ENCODE assay signal across 1 cellular context in the genomic region with DNA sequence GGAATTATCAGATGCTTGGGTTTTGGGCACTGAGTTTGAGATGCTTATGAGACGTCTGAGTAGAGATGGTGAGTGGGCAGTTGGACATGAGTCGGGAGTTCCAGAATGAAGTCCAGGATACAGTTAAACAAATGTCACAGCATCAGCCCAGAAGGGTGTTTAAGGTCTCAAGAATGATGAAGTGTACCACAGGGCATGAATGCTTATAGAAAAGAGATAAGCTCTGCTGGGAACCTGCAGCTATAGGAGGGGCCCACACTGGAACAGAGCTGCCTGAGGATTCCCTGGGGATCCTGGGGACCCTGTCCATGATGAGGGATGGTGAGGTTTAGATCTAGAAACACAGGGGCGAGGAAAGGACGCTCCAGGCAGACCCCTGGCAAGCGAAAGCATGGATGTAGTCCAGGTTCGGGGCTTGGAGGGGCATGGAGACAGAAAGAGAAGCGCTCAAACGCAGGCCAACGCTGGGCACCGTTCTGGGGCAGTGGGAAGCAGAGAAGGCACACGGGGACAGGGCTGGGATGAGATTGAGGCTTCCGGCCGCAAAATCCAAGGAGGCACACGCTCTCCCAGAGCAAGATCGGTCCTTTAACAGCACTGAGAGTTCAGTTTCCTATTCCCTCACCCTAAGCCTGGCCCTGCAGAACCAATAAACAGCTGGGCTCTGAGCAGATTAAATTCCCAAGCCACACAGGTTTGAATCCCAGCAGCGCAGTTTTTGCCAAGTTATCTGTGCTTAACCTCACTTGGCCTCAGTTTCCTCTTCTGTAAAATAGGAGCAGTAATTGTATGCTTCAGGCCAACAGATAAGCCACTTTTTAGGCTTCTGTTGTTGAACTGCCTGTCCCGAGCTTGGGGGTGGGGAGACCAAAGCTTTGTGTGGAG.
TF ChIP-seq lines count a peak whose summit lies in the region.

No MANE protein-coding gene starts in this region.

TF ChIP-seq in endothelial cell of umbilical vein, 7 proteins besides CTCF, POLR2A, EP300 and RAD21:
- TF ChIP-seq, protein P1, sequence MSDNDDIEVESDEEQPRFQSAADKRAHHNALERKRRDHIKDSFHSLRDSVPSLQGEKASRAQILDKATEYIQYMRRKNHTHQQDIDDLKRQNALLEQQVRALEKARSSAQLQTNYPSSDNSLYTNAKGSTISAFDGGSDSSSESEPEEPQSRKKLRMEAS (IDR thresholded peaks at IDR 0.05; ENCODE audit: insufficient read depth, insufficient read length): no peak
- TF ChIP-seq MYC (IDR thresholded peaks at IDR 0.05; ENCODE audit: low read depth, low read length): no peak
- TF ChIP-seq POLR2AphosphoS5 (IDR thresholded peaks at IDR 0.05; ENCODE audit: insufficient read depth, low read depth, low read length): peak; percentile 38
- TF ChIP-seq GATA2 (IDR thresholded peaks at IDR 0.05; ENCODE audit: insufficient read depth, insufficient read length, low read depth, low read length): no peak
TF ChIP-seq in endothelial cell of umbilical vein: peak in this region for 1.
